In the genomic region with DNA sequence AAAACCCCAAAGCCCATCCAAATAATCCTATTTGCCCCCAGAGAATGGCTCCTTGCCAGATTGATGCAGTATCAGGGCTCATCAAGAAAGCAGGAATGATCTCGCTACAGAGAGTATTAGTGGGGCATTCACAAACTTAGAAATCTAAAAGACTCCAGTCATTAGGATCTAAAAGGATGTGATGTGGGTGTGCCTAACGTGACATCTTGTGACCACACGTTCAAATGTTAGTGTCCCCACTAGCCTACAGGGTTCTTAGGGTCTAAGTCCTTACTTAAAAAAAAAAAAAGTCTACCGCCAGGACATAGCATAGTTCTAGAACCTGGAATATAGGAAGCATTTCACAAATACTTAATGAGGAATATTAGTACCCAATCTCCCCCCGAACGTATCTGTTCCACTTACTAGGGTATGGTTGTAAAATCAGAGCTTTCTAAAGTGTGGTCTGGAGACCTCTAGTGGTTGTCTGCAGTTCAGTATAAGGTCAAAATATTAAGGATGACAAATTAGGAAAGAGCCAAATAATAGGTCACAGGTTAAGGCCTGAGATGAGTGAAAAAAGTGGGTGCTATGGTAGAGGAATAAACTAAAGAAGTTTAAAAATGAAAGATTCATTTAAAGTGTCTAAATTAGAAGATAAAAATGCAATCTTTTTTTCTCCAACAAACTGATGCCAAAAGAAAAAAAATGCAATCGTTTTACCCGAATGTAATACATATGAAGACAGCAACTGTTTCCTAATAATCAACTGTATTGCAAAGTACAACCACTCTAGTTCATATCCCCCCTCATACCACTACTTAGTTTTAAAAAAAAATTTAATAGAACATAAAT, we compare ENCODE assay signal across 9 cellular contexts. TPM values are rescaled to one million over a fixed set of nuclear protein-coding genes. Genes with fewer than 3 reads are reported as not detected.
DNase-seq lines count a peak whose midpoint lies in the region; ATAC-seq and TF ChIP-seq lines count a peak whose summit lies in the region.
"Had no signal": no experiment of that assay in that cellular context is flagged by ENCODE, and none has a peak within 500 bp of the region (broad histone marks: within the 10 kb centered on the region; RNA-seq: fewer than 3 reads in every experiment).

No MANE protein-coding gene starts in this region.

- no peaks in the 10 kb centered on the region for H3K36me3 ChIP-seq in SK-N-SH (replicated peaks in 1 of 2; ENCODE audit: control insufficient read depth in 1 of 2, insufficient read depth in 2 of 2, low read length in 1 of 2)
- no peaks in the 10 kb centered on the region for H3K36me3 ChIP-seq in upper lobe of left lung
- H3K36me3 ChIP-seq in sigmoid colon = no peaks in the 10 kb centered on the region

- no peaks in the 10 kb centered on the region for H3F3A ChIP-seq in SK-N-SH (replicated peaks; ENCODE audit: insufficient read depth)

- H3K27me3 ChIP-seq in SK-N-SH (ENCODE audit: insufficient read depth) = no peaks in the 10 kb centered on the region
- no peaks in the 10 kb centered on the region for H3K27me3 ChIP-seq in upper lobe of left lung
- no peaks in the 10 kb centered on the region for H3K27me3 ChIP-seq in sigmoid colon

- no peaks in the 10 kb centered on the region for H4K20me1 ChIP-seq in SK-N-SH (ENCODE audit: insufficient read depth)

- POLR2A ChIA-PET in SK-N-SH (lab: Yijun Ruan, JAX) = no interaction called here

- no peak overlapping the region for H3K4me2 ChIP-seq in SK-N-SH

- no peaks in the 10 kb centered on the region for H3K79me2 ChIP-seq in SK-N-SH (ENCODE audit: insufficient read depth)

- H3K9me3 ChIP-seq in SK-N-SH (no peaks in the 10 kb centered on the region), upper lobe of left lung (no peaks in the 10 kb centered on the region), sigmoid colon (no peaks in the 10 kb centered on the region)

- no peak overlapping the region for H3K9ac ChIP-seq in SK-N-SH

- DNase-seq in Daoy (ENCODE audit: low read depth) = peak; percentile 17
- DNase-seq in SK-N-SH = peak; percentile 47
- peak; percentile 38 for DNase-seq in glomerular visceral epithelial cell (ENCODE audit: extremely low spot score)
- DNase-seq in upper lobe of left lung = no peak
- no peak for DNase-seq in sigmoid colon

- peak; percentile 91 for TF ChIP-seq CTCF in SK-N-SH (IDR thresholded peaks at IDR 0.05)
- TF ChIP-seq CTCF in upper lobe of left lung (IDR thresholded peaks at IDR 0.05) = peak in 5 of 6 experiments; percentile 22 to 51 (median 38)
- TF ChIP-seq CTCF in sigmoid colon (IDR thresholded peaks at IDR 0.05) = peak in 1 of 4 experiments; percentile 19

- TF ChIP-seq RAD21 in SK-N-SH (IDR thresholded peaks at IDR 0.05; ENCODE audit: low read length) = peak; percentile 82

- H3K4me1 ChIP-seq in SK-N-SH (ENCODE audit: control insufficient read depth in 1 of 2, insufficient read depth in 2 of 2, low read depth in 1 of 2, low read length in 1 of 2) (no peaks in the 10 kb centered on the region; a peak in 1 of 4 replicates), upper lobe of left lung (no peaks in the 10 kb centered on the region), sigmoid colon (no peaks in the 10 kb centered on the region)

- no peaks in the 10 kb centered on the region for H3K9me2 ChIP-seq in SK-N-SH

- H2AFZ ChIP-seq in SK-N-SH (ENCODE audit: low read depth) = no peak overlapping the region

- TF ChIP-seq EP300 in SK-N-SH (IDR thresholded peaks at IDR 0.05; ENCODE audit: borderline replicate concordance in 1 of 2, low read depth in 1 of 2, low read length in 1 of 2) (no peak), upper lobe of left lung (IDR thresholded peaks at IDR 0.05) (no peak), sigmoid colon (IDR thresholded peaks at IDR 0.05) (no peak)

- TF ChIP-seq POLR2A in upper lobe of left lung (IDR thresholded peaks at IDR 0.05) (no peak), sigmoid colon (IDR thresholded peaks at IDR 0.05) (no peak)

- ATAC-seq in HG03565 (IDR thresholded peaks at IDR 0.05; ENCODE audit: unreplicated experiment) (peak; percentile 54), upper lobe of left lung (ENCODE audit: low FRiP score in 2 of 2) (peak in 1 of 2 donors; percentile 63), HG03108 (IDR thresholded peaks at IDR 0.05; ENCODE audit: unreplicated experiment) (no peak), GM18873 (IDR thresholded peaks at IDR 0.05; ENCODE audit: low FRiP score, unreplicated experiment) (no peak)

- H3K27ac ChIP-seq in SK-N-SH (ENCODE audit: low read depth in 2 of 2, low read length in 1 of 2) = no peak overlapping the region
- H3K27ac ChIP-seq in upper lobe of left lung = no peak overlapping the region
- H3K27ac ChIP-seq in sigmoid colon = no peak overlapping the region

- intact Hi-C loops in sigmoid colon (cut with DNase I) = no loop called here

- WGBS in SK-N-SH (ENCODE audit: low lambda C conversion rate) = 67% methylated on average over 8 of the region's 8 CpGs
- WGBS in upper lobe of left lung, 2 donors = 59 to 60% methylated on average over 8 of the region's 8 CpGs
- 55 to 62% methylated on average over 8 of the region's 8 CpGs for WGBS in sigmoid colon, 2 donors

- H3K4me3 ChIP-seq in SK-N-SH (ENCODE audit: low read depth in 2 of 2, low read length in 1 of 2) = no peak overlapping the region; a peak in 1 of 4 replicates
- H3K4me3 ChIP-seq in upper lobe of left lung = no peak overlapping the region
- H3K4me3 ChIP-seq in sigmoid colon = no peak overlapping the region

- CTCF ChIA-PET in SK-N-SH (lab: Yijun Ruan, JAX) = interaction anchor here (0.6 to 4.6 kb wide), 22 partner anchors 9 to 1242 kb away, joined by 3 to 87 read pairs (median 4); no protein-coding TSS in a partner anchor

TF ChIP-seq in SK-N-SH, 30 proteins besides CTCF, POLR2A, EP300 and RAD21:
- TF ChIP-seq SMC3 (IDR thresholded peaks at IDR 0.05; ENCODE audit: low read depth, low read length) (peak; percentile 59), TEAD4 (IDR thresholded peaks at IDR 0.05; ENCODE audit: borderline replicate concordance, insufficient read depth) (no peak)

RNA-seq across cellular contexts. Expression of a gene that starts 4.2 kb away (rescaled TPM):
- 0.36 TPM in 1 of 2 replicates, not detected in the other for total RNA-seq in Daoy (2014; rRNA removed; shearing (Covaris generic))
- 0.03 TPM in 1 of 2 replicates, not detected in the other for polyA plus RNA-seq in SK-N-SH (2012; rRNA removed)
- polyA plus RNA-seq in SK-N-SH (2012; cell fraction: cytosol; rRNA removed) = 0.01 TPM in 1 of 2 replicates, not detected in the other
- 0.04 and 0.07 TPM in 2 replicates for polyA plus RNA-seq in SK-N-SH (2012; cell fraction: nucleus; rRNA removed)
- under 1 TPM in 2 of 6 donors, not detected in 4; 0.11 to 0.15 TPM for total RNA-seq in upper lobe of left lung
- total RNA-seq in sigmoid colon = not detected
- under 1 TPM in 1 of 3 donors, not detected in 2; 0.01 TPM for polyA plus RNA-seq in sigmoid colon
- total RNA-seq: pulmonary artery endothelial cell had no signal

Comparison
In these comparisons a context has a peak if more than half of its experiments do, and no peak if none do; other contexts are left out.
1. DNase-seq: peak in Daoy (single experiment), SK-N-SH (single experiment) and glomerular visceral epithelial cell (single experiment); none in upper lobe of left lung (0 of 2) and sigmoid colon (single experiment).